Comparison of ENCODE assay signal across 14 cellular contexts in genomic region chr1:70207492-70207891, GRCh38. TPM values are rescaled to one million over a fixed set of nuclear protein-coding genes. Genes with fewer than 3 reads are reported as not detected.
DNase-seq lines count a peak whose midpoint lies in the region; ATAC-seq and TF ChIP-seq lines count a peak whose summit lies in the region.
"Had no signal": no experiment of that assay in that cellular context is flagged by ENCODE, and none has a peak within 500 bp of the region (broad histone marks: within the 10 kb centered on the region; RNA-seq: fewer than 3 reads in every experiment).

No MANE protein-coding gene starts in this region.

- peaks cover 64% of the 10 kb centered on the region for H3K4me1 ChIP-seq in CD4-positive, CD25-positive, alpha-beta regulatory T cell (ENCODE audit: control insufficient read depth, insufficient read depth, low read length, poor library complexity, severe bottlenecking)
- peaks cover 0 to 35% (median 7%) of the 10 kb centered on the region in 4 donors for H3K4me1 ChIP-seq in Peyer's patch

- no peaks in the 10 kb centered on the region for H3K9me3 Mint-ChIP-seq in CD4-positive, CD25-positive, alpha-beta regulatory T cell
- no peaks in the 10 kb centered on the region for H3K9me3 Mint-ChIP-seq in activated naive CD8-positive, alpha-beta T cell treated with anti-CD3 and anti-CD28 coated beads, Interleukin-2, amount 10 ng/mL, durations not matched to agents 7 days and 5 days
- no peaks in the 10 kb centered on the region for H3K9me3 Mint-ChIP-seq in nephron

- DNase-seq in CD4-positive, CD25-positive, alpha-beta regulatory T cell: no peak
- no peak for DNase-seq in HFF-Myc (ENCODE audit: extremely low read depth, low read depth)
- DNase-seq in activated naive CD8-positive, alpha-beta T cell treated with anti-CD3 and anti-CD28 coated beads, Interleukin-2, amount 10 ng/mL, durations not matched to agents 7 days and 5 days: no peak
- no peak for DNase-seq in Peyer's patch
- DNase-seq in Right ventricle myocardium inferior (ENCODE audit: missing footprints): no peak
- DNase-seq: activated gamma-delta T cell, dermis blood vessel endothelial cell, head of caudate nucleus, NCI-H1694 treated with DMSO at 0.1 percent for 48 hours, uterus had no signal

- no peaks in the 10 kb centered on the region for H3K27me3 Mint-ChIP-seq in CD4-positive, CD25-positive, alpha-beta regulatory T cell
- no peaks in the 10 kb centered on the region for H3K27me3 Mint-ChIP-seq in activated naive CD8-positive, alpha-beta T cell treated with anti-CD3 and anti-CD28 coated beads, Interleukin-2, amount 10 ng/mL, durations not matched to agents 7 days and 5 days
- H3K27me3 Mint-ChIP-seq in nephron (ENCODE audit: low read depth): no peaks in the 10 kb centered on the region

- TF ChIP-seq POLR2A in Peyer's patch (IDR thresholded peaks at IDR 0.05): no peak

- peak overlapping the region; percentile 5 for H3K27ac ChIP-seq in CD4-positive, CD25-positive, alpha-beta regulatory T cell (ENCODE audit: insufficient read depth, low read length, poor library complexity, severe bottlenecking)
- H3K27ac ChIP-seq in Peyer's patch: no peak overlapping the region
- H3K27ac ChIP-seq: uterus had no signal

- H3K4me3 Mint-ChIP-seq in CD4-positive, CD25-positive, alpha-beta regulatory T cell: peak overlapping the region; percentile 81 to 99 (median 98)
- H3K4me3 Mint-ChIP-seq in activated naive CD8-positive, alpha-beta T cell treated with anti-CD3 and anti-CD28 coated beads, Interleukin-2, amount 10 ng/mL, durations not matched to agents 7 days and 5 days: peak overlapping the region; percentile 96
- H3K4me3 Mint-ChIP-seq in nephron: peak overlapping the region; percentile 98 to 100 (median 99)

- ATAC-seq in CD4-positive, CD25-positive, alpha-beta regulatory T cell (ENCODE audit: low read depth in 2 of 2): no peak
- no peak for ATAC-seq in activated naive CD8-positive, alpha-beta T cell treated with anti-CD3 and anti-CD28 coated beads, Interleukin-2, amount 10 ng/mL, durations not matched to agents 7 days and 5 days (ENCODE audit: low read depth)
- ATAC-seq in HG02571 (IDR thresholded peaks at IDR 0.05; ENCODE audit: unreplicated experiment): no peak
- ATAC-seq in activated CD4-positive, CD25-positive, alpha-beta regulatory T cell treated with anti-CD3 and anti-CD28 coated beads, Interleukin-2, amount 50 U/mL, for 24 hours: no peak
- ATAC-seq in Right ventricle myocardium inferior: no peak
- ATAC-seq: sciatic nerve had no signal

- H3K4me3 ChIP-seq in CD4-positive, CD25-positive, alpha-beta regulatory T cell (ENCODE audit: low read depth, low read length): peak overlapping the region; percentile 41
- H3K4me3 ChIP-seq in HFF-Myc (replicated peaks; ENCODE audit: low read depth, low read length): peak overlapping the region; percentile 91
- no peak overlapping the region for H3K4me3 ChIP-seq in Peyer's patch

- H3K36me3 ChIP-seq in CD4-positive, CD25-positive, alpha-beta regulatory T cell (ENCODE audit: control insufficient read depth, insufficient read depth, low read length): peaks cover 10% of the 10 kb centered on the region
- peaks cover 0 to 4% (median 0%) of the 10 kb centered on the region in 3 donors for H3K36me3 ChIP-seq in Peyer's patch
- H3K36me3 ChIP-seq: uterus had no signal

- intact Hi-C loops in Right ventricle myocardium inferior (cut with DNase I): loop anchor here (10.0 kb wide), 1 partner anchor 207 kb away; the partner anchor contains the start of gene CTH

- TF ChIP-seq CTCF in HFF-Myc (IDR thresholded peaks at IDR 0.05; ENCODE audit: low read depth, low read length, missing control alignments) (no peak), nephron (IDR thresholded peaks at IDR 0.05; ENCODE audit: unreplicated experiment in 3 of 3) (no peak), Peyer's patch (IDR thresholded peaks at IDR 0.05) (no peak)

- H3K27me3 ChIP-seq in CD4-positive, CD25-positive, alpha-beta regulatory T cell (ENCODE audit: control insufficient read depth, insufficient read depth, low read length): no peaks in the 10 kb centered on the region
- H3K27me3 ChIP-seq in Peyer's patch: no peaks in the 10 kb centered on the region
- H3K27me3 ChIP-seq: uterus had no signal

- POLR2A ChIA-PET in activated naive CD8-positive, alpha-beta T cell treated with anti-CD3 and anti-CD28 coated beads, Interleukin-2, amount 10 ng/mL, durations not matched to agents 7 days and 5 days (lab: Charles Lee): interaction anchor here (4.7 to 9.0 kb wide), 2 partner anchors 14 to 146 kb away, joined by 26 to 86 read pairs; partner anchors contain the start of genes ANKRD13C and SRSF11

- peak overlapping the region; percentile 54 to 100 (median 60) for H3K27ac Mint-ChIP-seq in CD4-positive, CD25-positive, alpha-beta regulatory T cell
- H3K27ac Mint-ChIP-seq in activated naive CD8-positive, alpha-beta T cell treated with anti-CD3 and anti-CD28 coated beads, Interleukin-2, amount 10 ng/mL, durations not matched to agents 7 days and 5 days: peak overlapping the region; percentile 99
- H3K27ac Mint-ChIP-seq in nephron: peak overlapping the region; percentile 47 to 91 (median 73)

- peaks cover 35 to 93% (median 66%) of the 10 kb centered on the region in 4 donors for H3K4me1 Mint-ChIP-seq in CD4-positive, CD25-positive, alpha-beta regulatory T cell
- peaks cover 49% of the 10 kb centered on the region for H3K4me1 Mint-ChIP-seq in activated naive CD8-positive, alpha-beta T cell treated with anti-CD3 and anti-CD28 coated beads, Interleukin-2, amount 10 ng/mL, durations not matched to agents 7 days and 5 days
- peaks cover 44% of the 10 kb centered on the region for H3K4me1 Mint-ChIP-seq in nephron

- H3K36me3 Mint-ChIP-seq in CD4-positive, CD25-positive, alpha-beta regulatory T cell: peaks cover 15% of the 10 kb centered on the region
- H3K36me3 Mint-ChIP-seq in activated naive CD8-positive, alpha-beta T cell treated with anti-CD3 and anti-CD28 coated beads, Interleukin-2, amount 10 ng/mL, durations not matched to agents 7 days and 5 days: peaks cover 11% of the 10 kb centered on the region
- H3K36me3 Mint-ChIP-seq in nephron (ENCODE audit: low read depth): peaks cover 13% of the 10 kb centered on the region

- no peaks in the 10 kb centered on the region for H3K9me3 ChIP-seq in CD4-positive, CD25-positive, alpha-beta regulatory T cell (ENCODE audit: control insufficient read depth in 2 of 2, low read length in 2 of 2)
- H3K9me3 ChIP-seq in Peyer's patch: no peaks in the 10 kb centered on the region
- H3K9me3 ChIP-seq: uterus had no signal

RNA-seq across cellular contexts. Expression of gene LRRC40, which starts 2.1 kb away (rescaled TPM):
- total RNA-seq in CD4-positive, CD25-positive, alpha-beta regulatory T cell: 15.7 TPM
- 10 to 100 TPM in 1 of 4 donors, 1 to 10 TPM in 3; 6.9 to 11.3 (median 8.1) TPM for polyA plus RNA-seq in CD4-positive, CD25-positive, alpha-beta regulatory T cell
- 10 to 100 TPM; 16.9 to 18.8 TPM for total RNA-seq in activated naive CD8-positive, alpha-beta T cell treated with anti-CD3 and anti-CD28 coated beads, Interleukin-2, amount 10 ng/mL, durations not matched to agents 7 days and 5 days
- total RNA-seq in Peyer's patch (10 to 100 TPM; 12.5 to 26.6 (median 18.5) TPM), Right ventricle myocardium inferior (10.5 TPM)

RNA-seq across cellular contexts. Expression of gene SRSF11, which starts 13.7 kb away (rescaled TPM):
- total RNA-seq in CD4-positive, CD25-positive, alpha-beta regulatory T cell: 332 TPM
- 100 to 1,000 TPM in 2 of 4 donors, 10 to 100 TPM in 2; 83.7 to 120 (median 103) TPM for polyA plus RNA-seq in CD4-positive, CD25-positive, alpha-beta regulatory T cell
- total RNA-seq in activated naive CD8-positive, alpha-beta T cell treated with anti-CD3 and anti-CD28 coated beads, Interleukin-2, amount 10 ng/mL, durations not matched to agents 7 days and 5 days: 100 to 1,000 TPM; 242 to 252 TPM
- total RNA-seq in Peyer's patch: 1,000 to 10,000 TPM in 1 of 4 donors, 100 to 1,000 TPM in 3; 130 to 1,005 (median 204) TPM
- 49.4 TPM for total RNA-seq in Right ventricle myocardium inferior

Comparison
In these comparisons a context has a peak if more than half of its experiments do, and no peak if none do; other contexts are left out.
1. H3K4me3 ChIP-seq: peak in CD4-positive, CD25-positive, alpha-beta regulatory T cell (single experiment) and HFF-Myc (single experiment); none in Peyer's patch (0 of 4).
2. Peak in every context shown above with its lines, with median percentiles within 50 percentile points of each other: H3K27ac Mint-ChIP-seq and H3K4me3 Mint-ChIP-seq.